Comparison of ENCODE assay signal across 8 cellular contexts in genomic region chr10:95864906-95865813, GRCh38. TPM values are rescaled to one million over a fixed set of nuclear protein-coding genes. Genes with fewer than 3 reads are reported as not detected.
DNase-seq lines count a peak whose midpoint lies in the region; ATAC-seq and TF ChIP-seq lines count a peak whose summit lies in the region.

No MANE protein-coding gene starts in this region.

- DNase-seq in NCI-H1105 treated with DMSO at 0.1 percent for 48 hours (lab: John Stamatoyannopoulos, UW) (peak; percentile 14), NCI-H1105 (lab: John Stamatoyannopoulos, UW) (no peak), GM20000 (ENCODE audit: low spot score) (peak; percentile 71), SHP77 treated with DMSO at 0.1 percent for 48 hours (lab: John Stamatoyannopoulos, UW) (peak; percentile 41), breast epithelium (ENCODE audit: low spot score in 2 of 2) (peak in 1 of 2 donors; percentile 24), islet precursor cell (peak; percentile 74)
- peak; percentile 28 for DNase-seq in stimulated activated CD8-positive, alpha-beta memory T cell treated with anti-CD3 and anti-CD28 coated beads, Interleukin-4, amount 100 ng/mL, for 48 hours

- H3K4me1 ChIP-seq in breast epithelium: no peaks in the 10 kb centered on the region

- H3K27ac ChIP-seq in breast epithelium: peak overlapping the region; percentile 44 to 82

- H3K9me3 ChIP-seq in breast epithelium: no peaks in the 10 kb centered on the region

- no peak overlapping the region for H3K4me3 ChIP-seq in breast epithelium

- ATAC-seq in HG03469 (IDR thresholded peaks at IDR 0.05; ENCODE audit: unreplicated experiment): peak; percentile 85

- no peaks in the 10 kb centered on the region for H3K27me3 ChIP-seq in breast epithelium

- intact Hi-C loops in breast epithelium (cut with DNase I; ENCODE audit: low total_unique reads): loop anchor here (5.0 kb wide), 1 partner anchor 503 kb away; no protein-coding TSS in a partner anchor

- no peaks in the 10 kb centered on the region for H3K36me3 ChIP-seq in breast epithelium

- no peak for TF ChIP-seq POLR2A in breast epithelium (IDR thresholded peaks at IDR 0.05)

- peak; percentile 35 for TF ChIP-seq CTCF in GM20000 (IDR thresholded peaks at IDR 0.05; ENCODE audit: extremely low read depth, missing control alignments)
- peak in 2 of 3 donors; percentile 37 to 51 for TF ChIP-seq CTCF in breast epithelium (IDR thresholded peaks at IDR 0.05)

RNA-seq across cellular contexts. Expression of gene CC2D2B, which starts 42.6 kb away (rescaled TPM):
- total RNA-seq in breast epithelium: 1 to 10 TPM in 2 of 3 donors, under 1 TPM in 1; 0.96 to 2.9 (median 2.0) TPM
